1 cellular context compared by ENCODE assay signal in the genomic region with DNA sequence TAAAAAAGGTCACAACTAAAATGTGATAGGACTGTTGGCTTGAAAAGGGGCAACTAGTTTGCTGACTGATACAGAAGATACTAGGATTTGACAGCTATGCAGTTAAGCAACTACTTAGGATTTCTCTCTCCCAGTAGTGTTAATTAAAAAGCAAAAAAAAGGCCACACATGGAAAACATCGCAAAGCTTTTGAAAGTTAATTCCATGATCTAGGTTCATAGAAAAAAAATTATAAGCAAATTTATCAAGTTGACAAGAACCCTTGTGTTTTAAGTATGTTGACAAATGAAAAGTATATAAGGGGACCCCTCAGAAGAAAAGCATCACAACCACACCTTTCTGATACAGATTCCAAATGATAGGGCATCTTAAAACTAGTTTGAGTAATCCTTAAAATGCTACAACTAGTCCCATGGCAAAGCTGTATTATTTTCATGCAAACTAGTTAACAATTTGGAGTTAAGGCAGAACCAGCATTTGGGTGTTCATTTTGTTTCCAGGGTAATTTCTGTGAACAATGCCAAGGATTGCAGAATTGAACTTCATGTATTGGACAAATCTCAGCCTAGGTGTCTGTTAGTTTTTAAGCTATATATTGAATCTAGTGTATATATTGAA.
TF ChIP-seq lines count a peak whose summit lies in the region.

No MANE protein-coding gene starts in this region.

TF ChIP-seq in K562, 482 proteins besides CTCF, POLR2A, EP300 and RAD21 (continued from another document):
- TF ChIP-seq, protein P1, sequence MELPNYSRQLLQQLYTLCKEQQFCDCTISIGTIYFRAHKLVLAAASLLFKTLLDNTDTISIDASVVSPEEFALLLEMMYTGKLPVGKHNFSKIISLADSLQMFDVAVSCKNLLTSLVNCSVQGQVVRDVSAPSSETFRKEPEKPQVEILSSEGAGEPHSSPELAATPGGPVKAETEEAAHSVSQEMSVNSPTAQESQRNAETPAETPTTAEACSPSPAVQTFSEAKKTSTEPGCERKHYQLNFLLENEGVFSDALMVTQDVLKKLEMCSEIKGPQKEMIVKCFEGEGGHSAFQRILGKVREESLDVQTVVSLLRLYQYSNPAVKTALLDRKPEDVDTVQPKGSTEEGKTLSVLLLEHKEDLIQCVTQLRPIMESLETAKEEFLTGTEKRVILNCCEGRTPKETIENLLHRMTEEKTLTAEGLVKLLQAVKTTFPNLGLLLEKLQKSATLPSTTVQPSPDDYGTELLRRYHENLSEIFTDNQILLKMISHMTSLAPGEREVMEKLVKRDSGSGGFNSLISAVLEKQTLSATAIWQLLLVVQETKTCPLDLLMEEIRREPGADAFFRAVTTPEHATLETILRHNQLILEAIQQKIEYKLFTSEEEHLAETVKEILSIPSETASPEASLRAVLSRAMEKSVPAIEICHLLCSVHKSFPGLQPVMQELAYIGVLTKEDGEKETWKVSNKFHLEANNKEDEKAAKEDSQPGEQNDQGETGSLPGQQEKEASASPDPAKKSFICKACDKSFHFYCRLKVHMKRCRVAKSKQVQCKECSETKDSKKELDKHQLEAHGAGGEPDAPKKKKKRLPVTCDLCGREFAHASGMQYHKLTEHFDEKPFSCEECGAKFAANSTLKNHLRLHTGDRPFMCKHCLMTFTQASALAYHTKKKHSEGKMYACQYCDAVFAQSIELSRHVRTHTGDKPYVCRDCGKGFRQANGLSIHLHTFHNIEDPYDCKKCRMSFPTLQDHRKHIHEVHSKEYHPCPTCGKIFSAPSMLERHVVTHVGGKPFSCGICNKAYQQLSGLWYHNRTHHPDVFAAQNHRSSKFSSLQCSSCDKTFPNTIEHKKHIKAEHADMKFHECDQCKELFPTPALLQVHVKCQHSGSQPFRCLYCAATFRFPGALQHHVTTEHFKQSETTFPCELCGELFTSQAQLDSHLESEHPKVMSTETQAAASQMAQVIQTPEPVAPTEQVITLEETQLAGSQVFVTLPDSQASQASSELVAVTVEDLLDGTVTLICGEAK (IDR thresholded peaks at IDR 0.05), result no peak
- TF ChIP-seq, protein P1 (CRISPR knock-in tag; IDR thresholded peaks at IDR 0.05), result no peak
- TF ChIP-seq CREM (IDR thresholded peaks at IDR 0.05; ENCODE audit: low read depth) (no peak), GATAD2A (IDR thresholded peaks at IDR 0.05) (no peak), ZNF133 (CRISPR knock-in tag; IDR thresholded peaks at IDR 0.05) (no peak)
- TF ChIP-seq, protein P2, sequence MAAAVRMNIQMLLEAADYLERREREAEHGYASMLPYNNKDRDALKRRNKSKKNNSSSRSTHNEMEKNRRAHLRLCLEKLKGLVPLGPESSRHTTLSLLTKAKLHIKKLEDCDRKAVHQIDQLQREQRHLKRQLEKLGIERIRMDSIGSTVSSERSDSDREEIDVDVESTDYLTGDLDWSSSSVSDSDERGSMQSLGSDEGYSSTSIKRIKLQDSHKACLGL (CRISPR knock-in tag; IDR thresholded peaks at IDR 0.05; ENCODE audit: borderline replicate concordance, poor library complexity, severe bottlenecking), result no peak
TF ChIP-seq in K562: peak in this region for 27.
